In the genomic region with DNA sequence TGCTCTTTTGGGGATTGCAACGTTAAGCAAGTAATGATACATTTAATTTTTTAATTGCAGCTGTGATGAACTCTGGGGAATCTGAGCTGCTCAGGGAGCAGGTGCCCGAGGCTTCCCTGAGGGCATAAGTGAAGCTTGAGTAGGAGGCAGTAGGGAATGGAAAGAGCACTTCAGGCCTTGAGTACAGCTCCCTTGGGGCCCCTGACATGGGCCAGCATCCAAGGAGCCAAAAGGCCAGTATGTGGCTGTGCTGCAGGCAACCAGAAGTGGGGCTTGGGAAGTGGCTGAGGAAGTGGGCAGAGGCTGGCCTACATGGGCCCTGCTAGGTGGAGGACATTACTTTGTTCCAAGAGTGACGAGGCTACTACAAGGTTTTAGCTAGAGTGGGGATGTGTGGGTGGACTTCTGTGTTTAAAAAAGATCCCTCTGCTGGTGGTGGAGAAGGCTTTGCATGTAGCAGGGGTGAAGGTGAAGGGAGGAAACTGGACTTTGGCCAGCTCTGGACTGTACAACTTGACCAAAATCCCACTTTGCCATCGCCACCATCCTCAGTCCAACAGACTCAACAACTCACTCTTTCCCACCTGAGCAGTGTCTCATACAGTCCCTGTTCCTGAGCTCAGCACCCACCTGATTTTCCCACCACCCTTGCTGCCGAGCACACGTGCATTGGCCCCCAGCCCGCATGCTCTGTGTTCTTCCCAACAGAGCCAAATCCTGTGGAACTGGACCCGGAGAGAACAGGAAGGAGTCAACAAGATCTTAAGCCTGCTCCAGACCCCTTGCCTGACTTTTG, we compare ENCODE assay signal across 12 cellular contexts. TPM values are rescaled to one million over a fixed set of nuclear protein-coding genes. Genes with fewer than 3 reads are reported as not detected.
DNase-seq lines count a peak whose midpoint lies in the region; TF ChIP-seq lines count a peak whose summit lies in the region.
"Had no signal": no experiment of that assay in that cellular context is flagged by ENCODE, and none has a peak within 500 bp of the region (broad histone marks: within the 10 kb centered on the region; RNA-seq: fewer than 3 reads in every experiment).

No MANE protein-coding gene starts in this region.

- no peak overlapping the region for H3K4ac ChIP-seq in neuronal stem cell (ENCODE audit: low read length)

- DNase-seq in activated CD8-positive, alpha-beta memory T cell treated with anti-CD3 and anti-CD28 coated beads for 24 hours = peak; percentile 59
- no peak for DNase-seq in activated CD8-positive, alpha-beta memory T cell treated with anti-CD3 and anti-CD28 coated beads, Interleukin-2, amount 50 U/mL, for 4 hours
- peak; percentile 60 for DNase-seq in NCI-H1105 treated with DMSO at 0.1 percent for 48 hours (lab: John Stamatoyannopoulos, UW)
- peak; percentile 49 for DNase-seq in cerebellum (ENCODE audit: low spot score)
- DNase-seq in neuronal stem cell (ENCODE audit: low spot score) = no peak
- DNase-seq in H4 (ENCODE audit: low spot score) = no peak
- DNase-seq in RPMI8226 = no peak
- no peak for DNase-seq in mesothelial cell of epicardium (ENCODE audit: low spot score in 2 of 2, unreplicated experiment in 2 of 2)
- DNase-seq: ACHN, Karpas-422, NCI-H1930 had no signal

- H2BK120ac ChIP-seq in neuronal stem cell (ENCODE audit: low read depth, low read length) = no peak overlapping the region

- H2BK12ac ChIP-seq in neuronal stem cell (ENCODE audit: low read length) = no peak overlapping the region

- H2AFZ ChIP-seq in neuronal stem cell (ENCODE audit: low read length) = no peak overlapping the region

- no peak overlapping the region for H2BK15ac ChIP-seq in neuronal stem cell (ENCODE audit: low read length)

- H3K23ac ChIP-seq in neuronal stem cell (ENCODE audit: low read depth, low read length, poor library complexity) = no peak overlapping the region

- H3K4me1 ChIP-seq in neuronal stem cell (ENCODE audit: control insufficient read depth in 2 of 2, insufficient read depth in 1 of 2, low read depth in 1 of 2, low read length in 2 of 2) = no peaks in the 10 kb centered on the region
- H3K4me1 ChIP-seq: SJSA1 had no signal

- WGBS in neuronal stem cell (ENCODE audit: extremely low coverage in 2 of 2, insufficient read length in 2 of 2, insufficient replicate concordance in 1 of 2), 2 donors = no CpG with 5 or more reads among the region's 8 CpGs

- no peak overlapping the region for H3K9ac ChIP-seq in neuronal stem cell (ENCODE audit: low read depth, low read length, poor library complexity)

- H3K4me3 Mint-ChIP-seq in mesothelial cell of epicardium = no peak overlapping the region

- H4K91ac ChIP-seq in neuronal stem cell (ENCODE audit: low read depth, low read length, poor library complexity) = no peak overlapping the region

- H3K18ac ChIP-seq in neuronal stem cell (ENCODE audit: low read length) = no peak overlapping the region

- H3K36me3 Mint-ChIP-seq in mesothelial cell of epicardium = no peaks in the 10 kb centered on the region

- peak overlapping the region in 1 of 2 donors; percentile 8 for H3K4me3 ChIP-seq in neuronal stem cell (ENCODE audit: low read length in 2 of 2)
- H3K4me3 ChIP-seq: SJSA1 had no signal

- peaks cover 7% of the 10 kb centered on the region for H3K4me1 Mint-ChIP-seq in mesothelial cell of epicardium

- H3K9me3 Mint-ChIP-seq in mesothelial cell of epicardium = no peaks in the 10 kb centered on the region

- no peak overlapping the region for H2BK5ac ChIP-seq in neuronal stem cell (ENCODE audit: low read length)

- H3K27me3 ChIP-seq in neuronal stem cell (ENCODE audit: control insufficient read depth in 3 of 3, insufficient read depth in 3 of 3, low read depth in 1 of 3, low read length in 3 of 3) = peaks cover 0 to 14% (median 0%) of the 10 kb centered on the region in 3 experiments

- no peak overlapping the region for H3K27ac Mint-ChIP-seq in mesothelial cell of epicardium

- TF ChIP-seq CTCF in mesothelial cell of epicardium (IDR thresholded peaks at IDR 0.05; ENCODE audit: unreplicated experiment) = no peak

- H4K8ac ChIP-seq in neuronal stem cell (ENCODE audit: low read depth, low read length) = peak overlapping the region; percentile 9

- H3K4me2 ChIP-seq in neuronal stem cell (ENCODE audit: insufficient read depth, low read length, poor library complexity, severe bottlenecking) = no peak overlapping the region

- peaks cover 0 to 2% of the 10 kb centered on the region in 2 donors for H3K9me3 ChIP-seq in neuronal stem cell (replicated peaks in 1 of 2; ENCODE audit: control insufficient read depth in 2 of 2, insufficient read depth in 1 of 2, low read depth in 1 of 2, low read length in 2 of 2)
- H3K9me3 ChIP-seq: SJSA1 had no signal

- H3K14ac ChIP-seq in neuronal stem cell (ENCODE audit: low read length) = no peak overlapping the region

- no peak overlapping the region for H3K27ac ChIP-seq in neuronal stem cell (replicated peaks; ENCODE audit: low read length)
- H3K27ac ChIP-seq: SJSA1 had no signal

- no peaks in the 10 kb centered on the region for H3K79me1 ChIP-seq in neuronal stem cell (ENCODE audit: low read depth, low read length)

- H2AK5ac ChIP-seq in neuronal stem cell (ENCODE audit: low read depth, low read length) = peak overlapping the region; percentile 29

- peaks cover 55% of the 10 kb centered on the region for H3K27me3 Mint-ChIP-seq in mesothelial cell of epicardium (ENCODE audit: low read depth)

- H3K36me3 ChIP-seq in neuronal stem cell (replicated peaks in 1 of 2; ENCODE audit: control insufficient read depth in 2 of 2, insufficient read depth in 2 of 2, low read length in 2 of 2) = no peaks in the 10 kb centered on the region
- H3K36me3 ChIP-seq: SJSA1 had no signal

RNA-seq across cellular contexts. Expression of gene ZNF831, which starts 10.9 kb away (rescaled TPM):
- not detected for total RNA-seq in cerebellum
- polyA plus RNA-seq in neuronal stem cell (2013, experiment 1 of 2) = not detected
- polyA plus RNA-seq in neuronal stem cell (2013, experiment 2 of 2) = not detected
- total RNA-seq in H4 (2014; rRNA removed; shearing (Covaris generic)) = not detected in 2 replicates
- 0.02 to 0.05 TPM (median 0.02 TPM) in 3 replicates for total RNA-seq in mesothelial cell of epicardium
- total RNA-seq: SJSA1 had no signal

Comparison
In these comparisons a context has a peak if more than half of its experiments do, and no peak if none do; other contexts are left out.
1. DNase-seq: peak in activated CD8-positive, alpha-beta memory T cell treated with anti-CD3 and anti-CD28 coated beads for 24 hours (single experiment), NCI-H1105 treated with DMSO at 0.1 percent for 48 hours (single experiment) and cerebellum (single experiment); none in activated CD8-positive, alpha-beta memory T cell treated with anti-CD3 and anti-CD28 coated beads, Interleukin-2, amount 50 U/mL, for 4 hours (single experiment), neuronal stem cell (single experiment), H4 (single experiment), RPMI8226 (single experiment) and mesothelial cell of epicardium (0 of 2).